Comparison of ENCODE assay signal across 19 cellular contexts in the genomic region with DNA sequence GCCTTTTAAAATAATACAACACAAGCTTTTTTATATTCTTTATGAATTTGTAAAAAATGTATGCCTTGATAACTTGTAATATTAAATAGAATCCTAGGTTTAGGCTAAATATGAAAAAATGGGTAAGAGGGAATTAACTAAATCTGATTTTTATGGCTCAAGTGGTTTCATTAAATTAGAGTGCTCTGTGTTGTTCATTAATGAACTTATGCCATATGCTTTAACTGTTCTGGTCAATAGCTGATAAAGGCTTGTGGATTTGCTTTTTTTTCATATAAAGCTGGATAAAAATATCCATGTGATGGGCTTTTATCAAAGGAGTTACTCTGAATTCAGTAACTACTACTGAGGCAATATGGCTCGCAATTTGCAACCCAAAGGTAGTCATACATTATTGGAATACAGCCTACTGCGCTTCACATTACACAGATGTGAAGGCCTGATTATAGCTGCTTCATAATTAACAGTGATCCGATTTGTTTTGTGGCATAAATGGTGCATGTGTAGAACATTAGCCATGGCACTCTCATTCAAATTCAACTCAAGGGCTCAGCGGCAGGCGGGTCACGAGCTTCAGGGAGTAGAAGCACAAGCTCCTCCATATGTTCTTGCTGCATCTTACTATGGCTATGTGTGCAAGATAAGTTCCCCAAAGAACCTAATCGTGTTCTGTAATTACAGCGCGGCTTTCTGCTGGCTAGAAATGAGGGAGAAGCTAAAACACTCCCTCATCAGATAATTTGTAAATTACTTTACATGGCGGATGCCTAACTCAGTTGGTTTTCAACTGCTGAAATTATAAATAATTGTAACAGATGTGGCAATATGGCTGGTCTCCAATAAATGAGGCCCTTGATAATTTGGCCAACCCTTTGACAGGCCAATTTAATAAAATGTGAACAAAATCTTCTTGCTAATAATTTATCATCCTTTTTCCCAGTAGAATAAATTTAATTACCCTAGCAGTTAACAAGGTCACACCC.
"Had no signal": no experiment of that assay in that cellular context is flagged by ENCODE, and none has a peak within 500 bp of the region (broad histone marks: within the 10 kb centered on the region; RNA-seq: fewer than 3 reads in every experiment).

No MANE protein-coding gene starts in this region.

- H3K9me3 ChIP-seq: left lung, thyroid gland had no signal

- FAIRE-seq: endometrium, frontal cortex, kidney had no signal

- ATAC-seq: left lung had no signal

- DNase-seq: activated CD4-positive, alpha-beta T cell treated with anti-CD3 and anti-CD28 coated beads for 1 hour; activated CD8-positive, alpha-beta memory T cell treated with anti-CD3 and anti-CD28 coated beads for 24 hours; activated CD8-positive, alpha-beta memory T cell treated with anti-CD3 and anti-CD28 coated beads, Interleukin-2, amount 50 U/mL, for 48 hours; activated effector memory CD4-positive, alpha-beta T cell treated with Interleukin-2 at 50 U/mL for 16 hours; activated naive CD4-positive, alpha-beta T cell treated with anti-CD3 and anti-CD28 coated beads, Interleukin-2, amount 50 U/mL, for 16 hours; activated T-cell treated with anti-CD3 and anti-CD28 coated beads, Interleukin-2, amount 50 U/mL, for 48 hours; aorta; brain microvascular endothelial cell; head of caudate nucleus; kidney; left lung; midbrain; nucleus accumbens; stimulated activated CD4-positive, alpha-beta T cell treated with anti-CD3 and anti-CD28 coated beads, Interleukin-2, amount 100 ng/mL, for 24 hours; stimulated activated naive CD4-positive, alpha-beta T cell treated with Interleukin-2 at 50 U/mL for 16 hours; thyroid gland had no signal

- H3K36me3 ChIP-seq: brain microvascular endothelial cell, left lung, thyroid gland had no signal

- H3K4me3 ChIP-seq: coronary artery, left lung, thyroid gland had no signal

- H3K27me3 ChIP-seq: brain microvascular endothelial cell, left lung, thyroid gland had no signal

- H3K4me1 ChIP-seq: left lung, thyroid gland had no signal
